15 cellular contexts compared by ENCODE assay signal in the genomic region with DNA sequence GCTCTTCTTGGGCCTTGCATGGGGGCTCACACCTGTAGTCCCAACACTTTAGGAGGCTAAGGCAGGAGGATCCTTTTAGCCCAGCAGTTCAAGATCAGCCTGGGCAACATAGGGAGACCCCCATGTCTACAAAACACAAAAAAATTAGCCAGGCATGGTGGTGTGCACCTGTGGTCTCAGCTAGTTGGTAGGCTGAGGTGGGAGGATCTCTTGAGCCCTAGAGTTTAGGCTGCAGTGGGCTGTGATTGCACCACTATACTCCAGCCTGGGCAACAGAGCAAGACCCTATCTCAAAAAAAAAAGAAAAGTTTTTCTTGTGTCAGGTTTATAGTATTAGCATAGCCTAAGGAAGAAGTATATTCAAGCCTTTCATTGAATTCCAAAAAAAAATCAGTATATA. TPM values are rescaled to one million over a fixed set of nuclear protein-coding genes. Genes with fewer than 3 reads are reported as not detected.
DNase-seq lines count a peak whose midpoint lies in the region; ATAC-seq and TF ChIP-seq lines count a peak whose summit lies in the region.
"Had no signal": no experiment of that assay in that cellular context is flagged by ENCODE, and none has a peak within 500 bp of the region (broad histone marks: within the 10 kb centered on the region; RNA-seq: fewer than 3 reads in every experiment).

No MANE protein-coding gene starts in this region.

- TF ChIP-seq CTCF in 22Rv1 (IDR thresholded peaks at IDR 0.05) = no peak
- no peak for TF ChIP-seq CTCF in PC-3 (conservative IDR thresholded peaks at IDR 0.05; ENCODE audit: low read depth, low read length)
- TF ChIP-seq CTCF in WTC11 (IDR thresholded peaks at IDR 0.05) = no peak
- TF ChIP-seq CTCF in stomach (IDR thresholded peaks at IDR 0.05) = no peak
- no peak for TF ChIP-seq CTCF in HFFc6 (IDR thresholded peaks at IDR 0.05)
- no peak for TF ChIP-seq CTCF in breast epithelium (IDR thresholded peaks at IDR 0.05)

- CTCF ChIA-PET in PC-3 (lab: Charles Lee) (no interaction called here), WTC11 (lab: Charles Lee) (no interaction called here)

- no peaks in the 10 kb centered on the region for H4K20me1 ChIP-seq in PC-3 (ENCODE audit: low read length)

- H3K36me3 ChIP-seq in PC-3 (ENCODE audit: low read depth, low read length) = no peaks in the 10 kb centered on the region
- no peaks in the 10 kb centered on the region for H3K36me3 ChIP-seq in stomach
- no peaks in the 10 kb centered on the region for H3K36me3 ChIP-seq in breast epithelium
- H3K36me3 ChIP-seq: BE2C, HAP-1 had no signal

- intact Hi-C loops in PC-3 (cut with micrococcal nuclease) = no loop called here
- intact Hi-C loops in stomach (cut with DNase I; ENCODE audit: low total_unique reads) = no loop called here
- intact Hi-C loops in breast epithelium (cut with DNase I; ENCODE audit: low total_unique reads) = no loop called here

- no peak overlapping the region for H3K27ac Mint-ChIP-seq in WTC11
- no peak overlapping the region for H3K27ac Mint-ChIP-seq in HFFc6
- H3K27ac Mint-ChIP-seq: CD4-positive, CD25-positive, alpha-beta regulatory T cell; IgD-negative memory B cell had no signal

- peak overlapping the region; percentile 80; the same call in 1 of the 2 replicates for H3K4me2 ChIP-seq in PC-3 (ENCODE audit: low read length)

- H2AFZ ChIP-seq in PC-3 (ENCODE audit: low read length) = no peak overlapping the region

- H3K4me1 ChIP-seq in PC-3 (ENCODE audit: insufficient read depth, low read length) = peaks cover 39% of the 10 kb centered on the region
- H3K4me1 ChIP-seq in stomach = peaks cover 0 to 35% (median 4%) of the 10 kb centered on the region in 4 donors
- H3K4me1 ChIP-seq in breast epithelium = no peaks in the 10 kb centered on the region
- H3K4me1 ChIP-seq: BE2C had no signal

- peaks cover 2% of the 10 kb centered on the region for H3K36me3 Mint-ChIP-seq in WTC11
- H3K36me3 Mint-ChIP-seq in HFFc6 (ENCODE audit: low read depth) = no peaks in the 10 kb centered on the region
- H3K36me3 Mint-ChIP-seq: CD4-positive, CD25-positive, alpha-beta regulatory T cell had no signal

- no peak for TF ChIP-seq EP300 in stomach (IDR thresholded peaks at IDR 0.05)

- H3F3A ChIP-seq in PC-3 (ENCODE audit: low read length, unreplicated experiment) = peaks cover 3% of the 10 kb centered on the region

- H3K9me3 ChIP-seq in PC-3 (ENCODE audit: low read length) (no peaks in the 10 kb centered on the region), stomach (no peaks in the 10 kb centered on the region), breast epithelium (no peaks in the 10 kb centered on the region)
- H3K9me3 ChIP-seq: BE2C, HAP-1 had no signal

- no peaks in the 10 kb centered on the region for H3K9me2 ChIP-seq in PC-3 (replicated peaks; ENCODE audit: low read length)

- ATAC-seq in PC-3 = no peak
- no peak for ATAC-seq in WTC11

- TF ChIP-seq POLR2A in stomach (IDR thresholded peaks at IDR 0.05) (no peak), breast epithelium (IDR thresholded peaks at IDR 0.05) (no peak)

- H3K79me2 ChIP-seq in PC-3 (ENCODE audit: low read length) = no peaks in the 10 kb centered on the region

- no peak overlapping the region for H3K9ac ChIP-seq in PC-3 (ENCODE audit: low read length)

- H3K4me1 Mint-ChIP-seq in WTC11 = no peaks in the 10 kb centered on the region
- peaks cover 23% of the 10 kb centered on the region for H3K4me1 Mint-ChIP-seq in HFFc6 (ENCODE audit: low read depth)

- H3K4me3 Mint-ChIP-seq in WTC11 = no peak overlapping the region
- no peak overlapping the region for H3K4me3 Mint-ChIP-seq in HFFc6
- H3K4me3 Mint-ChIP-seq: CD4-positive, CD25-positive, alpha-beta regulatory T cell; CD8-positive, alpha-beta memory T cell; IgD-negative memory B cell had no signal

- H3K4me3 ChIP-seq in PC-3 (ENCODE audit: low read length) (no peak overlapping the region), stomach (no peak overlapping the region), breast epithelium (no peak overlapping the region)
- H3K4me3 ChIP-seq: HAP-1 had no signal

- BruUV-seq in PC-3 (replicated peaks; lab: Mats Ljungman, UMichigan) = no TSS peak

- no peak for DNase-seq in PC-3
- no peak for DNase-seq in WTC11 (ENCODE audit: low spot score)
- no peak for DNase-seq in stomach
- no peak for DNase-seq in HFFc6
- DNase-seq in breast epithelium (ENCODE audit: low spot score in 2 of 2) = no peak
- no peak for DNase-seq in OCI-M2 (lab: John Stamatoyannopoulos, UW; ENCODE audit: unreplicated experiment)
- DNase-seq: ACHN; BE2C; C1 segment of cervical spinal cord; CD4-positive, CD25-positive, alpha-beta regulatory T cell; CD8-positive, alpha-beta memory T cell; COR-L47 had no signal

- H3K27me3 ChIP-seq in PC-3 (ENCODE audit: low read length) (no peaks in the 10 kb centered on the region), stomach (no peaks in the 10 kb centered on the region), breast epithelium (no peaks in the 10 kb centered on the region)

- POLR2A ChIA-PET in PC-3 (lab: Charles Lee; ENCODE audit: unreplicated experiment) (no interaction called here), WTC11 (lab: Charles Lee) (no interaction called here)

- peaks cover 2% of the 10 kb centered on the region for H3K9me3 Mint-ChIP-seq in WTC11
- H3K9me3 Mint-ChIP-seq in HFFc6 = no peaks in the 10 kb centered on the region
- H3K9me3 Mint-ChIP-seq: CD8-positive, alpha-beta memory T cell; IgD-negative memory B cell had no signal

- H3K27ac ChIP-seq in 22Rv1 (peak overlapping the region; percentile 92), PC-3 (ENCODE audit: low read length) (peak overlapping the region; percentile 98), stomach (peak overlapping the region in 4 of 5 donors; percentile 34 to 79 (median 66)), breast epithelium (no peak overlapping the region)

- H3K27me3 Mint-ChIP-seq in WTC11 (ENCODE audit: low read depth) (no peaks in the 10 kb centered on the region), HFFc6 (ENCODE audit: insufficient read depth) (peaks cover 2% of the 10 kb centered on the region)
- H3K27me3 Mint-ChIP-seq: CD4-positive, CD25-positive, alpha-beta regulatory T cell; CD8-positive, alpha-beta memory T cell; IgD-negative memory B cell had no signal

TF ChIP-seq in WTC11, 78 proteins besides CTCF, POLR2A, EP300 and RAD21:
- TF ChIP-seq HMGA2 (CRISPR knock-in tag; IDR thresholded peaks at IDR 0.05) (no peak), ZNF121 (CRISPR knock-in tag; IDR thresholded peaks at IDR 0.05) (0 out of 2 replicates have a peak, but pooled peaks have one; percentile 33)

RNA-seq across cellular contexts. Expression of a gene that starts 30.8 kb away (rescaled TPM):
- total RNA-seq in PC-3 (2014; rRNA removed) (2.2 and 2.8 TPM in 2 replicates), WTC11 (2021) (0.22 to 0.23 TPM (median 0.23 TPM) in 3 replicates), stomach (1 to 10 TPM in 3 of 5 donors, under 1 TPM in 1, not detected in 1; 0.58 to 8.4 (median 4.0) TPM), breast epithelium (10 to 100 TPM in 1 of 3 donors, 1 to 10 TPM in 2; 4.3 to 11.5 (median 7.5) TPM)
- polyA plus RNA-seq in stomach = 1 to 10 TPM; 1.7 to 6.7 (median 2.4) TPM
- total RNA-seq in HFFc6 (2021; fragmentation: NEBNext Ultra II Directional; extraction: Animal tissue kit (Norgen Biotek cat#: 25700)) = under 1 TPM; 0.50 to 0.78 (median 0.57) TPM

Comparison
In these comparisons a context has a peak if more than half of its experiments do, and no peak if none do; other contexts are left out.
1. H3K27ac ChIP-seq: peak in 22Rv1 (single experiment), PC-3 (single experiment) and stomach (4 of 5); none in breast epithelium (0 of 2).